Comparison of ENCODE assay signal across 8 cellular contexts in genomic region chr14:21300892-21301291, GRCh38.
DNase-seq lines count a peak whose midpoint lies in the region; ATAC-seq lines count a peak whose summit lies in the region.

No MANE protein-coding gene starts in this region.

- H3K9me3 Mint-ChIP-seq in activated naive CD8-positive, alpha-beta T cell treated with anti-CD3 and anti-CD28 coated beads, Interleukin-2, amount 50 U/mL, for 24 hours, result no peaks in the 10 kb centered on the region

- no peak overlapping the region for H3K27ac Mint-ChIP-seq in activated naive CD8-positive, alpha-beta T cell treated with anti-CD3 and anti-CD28 coated beads, Interleukin-2, amount 50 U/mL, for 24 hours

- peak; percentile 39 for ATAC-seq in activated naive CD8-positive, alpha-beta T cell treated with anti-CD3 and anti-CD28 coated beads, Interleukin-2, amount 50 U/mL, for 24 hours
- ATAC-seq in GM18517 (IDR thresholded peaks at IDR 0.05; ENCODE audit: unreplicated experiment), result no peak
- ATAC-seq in GM21528 (IDR thresholded peaks at IDR 0.05; ENCODE audit: low FRiP score, unreplicated experiment), result no peak

- peaks cover 5% of the 10 kb centered on the region for H3K4me1 Mint-ChIP-seq in activated naive CD8-positive, alpha-beta T cell treated with anti-CD3 and anti-CD28 coated beads, Interleukin-2, amount 50 U/mL, for 24 hours

- H3K9me3 ChIP-seq in ES-I3 (ENCODE audit: control insufficient read depth, insufficient read depth, low read length), result no peaks in the 10 kb centered on the region

- no peaks in the 10 kb centered on the region for H3K36me3 Mint-ChIP-seq in activated naive CD8-positive, alpha-beta T cell treated with anti-CD3 and anti-CD28 coated beads, Interleukin-2, amount 50 U/mL, for 24 hours (ENCODE audit: low read depth)

- peak overlapping the region; percentile 49 for H3K4me3 Mint-ChIP-seq in activated naive CD8-positive, alpha-beta T cell treated with anti-CD3 and anti-CD28 coated beads, Interleukin-2, amount 50 U/mL, for 24 hours

- no peaks in the 10 kb centered on the region for H3K36me3 ChIP-seq in ES-I3 (ENCODE audit: insufficient read depth, low read length)

- DNase-seq in NCI-H2227 treated with DMSO at 0.1 percent for 48 hours (lab: John Stamatoyannopoulos, UW), result peak; percentile 59
- DNase-seq in activated naive CD8-positive, alpha-beta T cell treated with anti-CD3 and anti-CD28 coated beads, Interleukin-2, amount 50 U/mL, for 24 hours, result peak; percentile 50
- peak; percentile 74 for DNase-seq in iPS-NIHi7 (ENCODE audit: extremely low spot score)
- peak; percentile 9 to 11 for DNase-seq in stimulated activated CD4-positive, alpha-beta T cell treated with anti-CD3 and anti-CD28 coated beads, Interleukin-4, amount 100 ng/mL, for 48 hours (ENCODE audit: low read depth in 2 of 2)
- no peak for DNase-seq in NCI-H2029 (lab: John Stamatoyannopoulos, UW)

- peaks cover 23% of the 10 kb centered on the region for H3K27me3 Mint-ChIP-seq in activated naive CD8-positive, alpha-beta T cell treated with anti-CD3 and anti-CD28 coated beads, Interleukin-2, amount 50 U/mL, for 24 hours

- H3K9ac ChIP-seq in ES-I3 (ENCODE audit: low read depth, low read length), result peak overlapping the region; percentile 46

- H3K4me1 ChIP-seq in ES-I3 (ENCODE audit: insufficient read depth, low read length), result no peaks in the 10 kb centered on the region
